In genomic region chr16:1262210-1262845, GRCh38 we compare ENCODE assay signal across 32 cellular contexts. TPM values are rescaled to one million over a fixed set of nuclear protein-coding genes. Genes with fewer than 3 reads are reported as not detected.
"Had no signal": no experiment of that assay in that cellular context is flagged by ENCODE, and none has a peak within 500 bp of the region (broad histone marks: within the 10 kb centered on the region; RNA-seq: fewer than 3 reads in every experiment).

No MANE protein-coding gene starts in this region.

- H3K36me3 Mint-ChIP-seq: activated CD4-positive, alpha-beta memory T cell treated with anti-CD3 and anti-CD28 coated beads for 36 hours; activated naive CD4-positive, alpha-beta T cell treated with anti-CD3 and anti-CD28 coated beads, Interleukin-2, amount 50 U/mL, for 24 hours; activated naive CD8-positive, alpha-beta T cell treated with anti-CD3 and anti-CD28 coated beads for 36 hours had no signal

- H3K4me1 ChIP-seq: adrenal gland, colonic mucosa, foreskin keratinocyte, gastrocnemius medialis had no signal

- H3K4me1 Mint-ChIP-seq: endodermal cell had no signal

- H3K27ac Mint-ChIP-seq: activated CD4-positive, alpha-beta memory T cell treated with anti-CD3 and anti-CD28 coated beads for 36 hours; activated CD4-positive, alpha-beta T cell treated with anti-CD3 and anti-CD28 coated beads for 36 hours; activated CD4-positive, alpha-beta T cell treated with anti-CD3 and anti-CD28 coated beads, Interleukin-2, amount 10 ng/mL, durations not matched to agents 24 days and 14 days; activated CD8-positive, alpha-beta T cell treated with anti-CD3 and anti-CD28 coated beads, Interleukin-2, amount 10 ng/mL, durations not matched to agents 7 days and 5 days; activated naive CD4-positive, alpha-beta T cell treated with anti-CD3 and anti-CD28 coated beads, Interleukin-2, amount 50 U/mL, for 24 hours; activated naive CD8-positive, alpha-beta T cell treated with anti-CD3 and anti-CD28 coated beads for 36 hours; activated naive CD8-positive, alpha-beta T cell treated with anti-CD3 and anti-CD28 coated beads, Interleukin-2, amount 50 U/mL, for 24 hours; activated T-cell treated with anti-CD3 and anti-CD28 coated beads, Interleukin-2, amount 50 U/mL, for 24 hours; activated T-cell treated with anti-CD3 and anti-CD28 coated beads, Interleukin-2, amount 50 U/mL, for 72 hours; endodermal cell had no signal

- H3K36me3 ChIP-seq: adrenal gland, colonic mucosa, esophagus muscularis mucosa, gastrocnemius medialis, heart left ventricle had no signal

- H3K9me3 ChIP-seq: adrenal gland, body of pancreas, colonic mucosa, esophagus muscularis mucosa, gastrocnemius medialis, heart left ventricle had no signal

- H3K9me3 Mint-ChIP-seq: activated naive CD4-positive, alpha-beta T cell treated with anti-CD3 and anti-CD28 coated beads, Interleukin-2, amount 50 U/mL, for 24 hours had no signal

- H3K27ac ChIP-seq: adrenal gland, body of pancreas, colonic mucosa, esophagus muscularis mucosa, foreskin keratinocyte, gastrocnemius medialis, heart left ventricle had no signal

- H3K4me3 ChIP-seq: adrenal gland, body of pancreas, colonic mucosa, esophagus muscularis mucosa, gastrocnemius medialis, heart left ventricle had no signal

- ATAC-seq: activated CD8-positive, alpha-beta T cell treated with anti-CD3 and anti-CD28 coated beads, Interleukin-2, amount 10 ng/mL, durations not matched to agents 7 days and 5 days; activated naive CD8-positive, alpha-beta T cell treated with anti-CD3 and anti-CD28 coated beads, Interleukin-2, amount 50 U/mL, for 24 hours; body of pancreas; gastrocnemius medialis; heart left ventricle had no signal

- H3K4me3 Mint-ChIP-seq: activated CD4-positive, alpha-beta memory T cell treated with anti-CD3 and anti-CD28 coated beads for 36 hours; activated CD4-positive, alpha-beta T cell treated with anti-CD3 and anti-CD28 coated beads for 36 hours; activated CD4-positive, alpha-beta T cell treated with anti-CD3 and anti-CD28 coated beads, Interleukin-2, amount 10 ng/mL, durations not matched to agents 24 days and 14 days; activated CD8-positive, alpha-beta T cell treated with anti-CD3 and anti-CD28 coated beads, Interleukin-2, amount 10 ng/mL, durations not matched to agents 7 days and 5 days; activated naive CD4-positive, alpha-beta T cell treated with anti-CD3 and anti-CD28 coated beads, Interleukin-2, amount 50 U/mL, for 24 hours; activated naive CD8-positive, alpha-beta T cell treated with anti-CD3 and anti-CD28 coated beads for 36 hours; activated naive CD8-positive, alpha-beta T cell treated with anti-CD3 and anti-CD28 coated beads, Interleukin-2, amount 50 U/mL, for 24 hours; activated T-cell treated with anti-CD3 and anti-CD28 coated beads, Interleukin-2, amount 50 U/mL, for 24 hours; activated T-cell treated with anti-CD3 and anti-CD28 coated beads, Interleukin-2, amount 50 U/mL, for 72 hours; endodermal cell had no signal

- DNase-seq: activated CD4-positive, alpha-beta memory T cell treated with anti-CD3 and anti-CD28 coated beads for 36 hours; activated CD4-positive, alpha-beta T cell treated with anti-CD3 and anti-CD28 coated beads, Interleukin-2, amount 10 ng/mL, durations not matched to agents 24 days and 14 days; activated CD4-positive, CD25-positive, alpha-beta regulatory T cell; activated CD4-positive, CD25-positive, alpha-beta regulatory T cell treated with anti-CD3 and anti-CD28 coated beads, Interleukin-2, amount 50 U/mL, for 72 hours; activated CD8-positive, alpha-beta memory T cell treated with anti-CD3 and anti-CD28 coated beads, Interleukin-2, amount 50 U/mL, for 48 hours; activated CD8-positive, alpha-beta T cell treated with anti-CD3 and anti-CD28 coated beads, Interleukin-2, amount 10 ng/mL, durations not matched to agents 7 days and 5 days; activated gamma-delta T cell; activated naive CD4-positive, alpha-beta T cell treated with Interleukin-2 at 50 U/mL for 16 hours; activated naive CD8-positive, alpha-beta T cell treated with anti-CD3 and anti-CD28 coated beads for 36 hours; activated naive CD8-positive, alpha-beta T cell treated with anti-CD3 and anti-CD28 coated beads, Interleukin-2, amount 50 U/mL, for 24 hours; activated T-cell treated with anti-CD3 and anti-CD28 coated beads for 4 hours; activated T-cell treated with anti-CD3 and anti-CD28 coated beads, Interleukin-2, amount 50 U/mL, for 24 hours; activated T-cell treated with anti-CD3 and anti-CD28 coated beads, Interleukin-2, amount 50 U/mL, for 72 hours; adrenal gland; amygdala; aorta; body of pancreas; caudate nucleus; colonic mucosa; effector memory CD4-positive, alpha-beta T cell; erythroblast; gastrocnemius medialis; glutamatergic neuron had no signal

RNA-seq across cellular contexts. Expression of gene TPSD1, which starts 6.5 kb away (rescaled TPM):
- total RNA-seq: activated CD4-positive, alpha-beta memory T cell treated with anti-CD3 and anti-CD28 coated beads for 36 hours; activated CD4-positive, alpha-beta T cell treated with anti-CD3 and anti-CD28 coated beads for 36 hours; activated CD4-positive, alpha-beta T cell treated with anti-CD3 and anti-CD28 coated beads, Interleukin-2, amount 10 ng/mL, durations not matched to agents 24 days and 14 days; activated CD8-positive, alpha-beta memory T cell treated with anti-CD3 and anti-CD28 coated beads for 36 hours; activated CD8-positive, alpha-beta T cell treated with anti-CD3 and anti-CD28 coated beads, Interleukin-2, amount 10 ng/mL, durations not matched to agents 7 days and 5 days; activated naive CD8-positive, alpha-beta T cell treated with anti-CD3 and anti-CD28 coated beads for 36 hours; activated T-cell treated with anti-CD3 and anti-CD28 coated beads, Interleukin-2, amount 50 U/mL, for 72 hours; adrenal gland; aorta; dermis microvascular lymphatic vessel endothelial cell; endodermal cell; foreskin keratinocyte; T-helper 1 cell treated with Interleukin-12 subunit alpha and Interleukin-12 subunit beta and Interleukin-4 antibody, amounts not matched to agents 30 ng/mL and 1 ng/mL, for 36 hours had no signal
- polyA plus RNA-seq: foreskin keratinocyte had no signal

RNA-seq across cellular contexts. Expression of gene TPSAB1, which starts 21.8 kb away (rescaled TPM):
- total RNA-seq: activated CD4-positive, alpha-beta memory T cell treated with anti-CD3 and anti-CD28 coated beads for 36 hours; activated CD4-positive, alpha-beta T cell treated with anti-CD3 and anti-CD28 coated beads for 36 hours; activated CD4-positive, alpha-beta T cell treated with anti-CD3 and anti-CD28 coated beads, Interleukin-2, amount 10 ng/mL, durations not matched to agents 24 days and 14 days; activated CD8-positive, alpha-beta memory T cell treated with anti-CD3 and anti-CD28 coated beads for 36 hours; activated CD8-positive, alpha-beta T cell treated with anti-CD3 and anti-CD28 coated beads, Interleukin-2, amount 10 ng/mL, durations not matched to agents 7 days and 5 days; activated naive CD8-positive, alpha-beta T cell treated with anti-CD3 and anti-CD28 coated beads for 36 hours; dermis microvascular lymphatic vessel endothelial cell; endodermal cell; foreskin keratinocyte; T-helper 1 cell treated with Interleukin-12 subunit alpha and Interleukin-12 subunit beta and Interleukin-4 antibody, amounts not matched to agents 30 ng/mL and 1 ng/mL, for 36 hours had no signal
- polyA plus RNA-seq: foreskin keratinocyte had no signal

RNA-seq across cellular contexts. Expression of gene TPSB2, which starts 32.3 kb away (rescaled TPM):
- total RNA-seq: activated CD4-positive, alpha-beta memory T cell treated with anti-CD3 and anti-CD28 coated beads for 36 hours; activated CD4-positive, alpha-beta T cell treated with anti-CD3 and anti-CD28 coated beads for 36 hours; activated CD4-positive, alpha-beta T cell treated with anti-CD3 and anti-CD28 coated beads, Interleukin-2, amount 10 ng/mL, durations not matched to agents 24 days and 14 days; activated CD8-positive, alpha-beta memory T cell treated with anti-CD3 and anti-CD28 coated beads for 36 hours; activated CD8-positive, alpha-beta T cell treated with anti-CD3 and anti-CD28 coated beads, Interleukin-2, amount 10 ng/mL, durations not matched to agents 7 days and 5 days; activated naive CD8-positive, alpha-beta T cell treated with anti-CD3 and anti-CD28 coated beads for 36 hours; dermis microvascular lymphatic vessel endothelial cell; endodermal cell; foreskin keratinocyte; T-helper 1 cell treated with Interleukin-12 subunit alpha and Interleukin-12 subunit beta and Interleukin-4 antibody, amounts not matched to agents 30 ng/mL and 1 ng/mL, for 36 hours had no signal
- polyA plus RNA-seq: foreskin keratinocyte had no signal

RNA-seq across cellular contexts. Expression of gene TPSG1, which starts 37.3 kb away (rescaled TPM):
- total RNA-seq: activated CD4-positive, alpha-beta memory T cell treated with anti-CD3 and anti-CD28 coated beads for 36 hours; activated CD4-positive, alpha-beta T cell treated with anti-CD3 and anti-CD28 coated beads for 36 hours; activated CD4-positive, alpha-beta T cell treated with anti-CD3 and anti-CD28 coated beads, Interleukin-2, amount 10 ng/mL, durations not matched to agents 24 days and 14 days; activated CD8-positive, alpha-beta memory T cell treated with anti-CD3 and anti-CD28 coated beads for 36 hours; activated CD8-positive, alpha-beta T cell treated with anti-CD3 and anti-CD28 coated beads, Interleukin-2, amount 10 ng/mL, durations not matched to agents 7 days and 5 days; activated naive CD8-positive, alpha-beta T cell treated with anti-CD3 and anti-CD28 coated beads for 36 hours; body of pancreas; dermis microvascular lymphatic vessel endothelial cell; endodermal cell; foreskin keratinocyte; heart left ventricle; T-helper 1 cell treated with Interleukin-12 subunit alpha and Interleukin-12 subunit beta and Interleukin-4 antibody, amounts not matched to agents 30 ng/mL and 1 ng/mL, for 36 hours had no signal
- polyA plus RNA-seq: foreskin keratinocyte, heart left ventricle had no signal
